ENCODE assay signal across 28 cellular contexts in genomic region chr2:16259010-16259409, GRCh38.
"Had no signal": no experiment of that assay in that cellular context is flagged by ENCODE, and none has a peak within 500 bp of the region (broad histone marks: within the 10 kb centered on the region; RNA-seq: fewer than 3 reads in every experiment).

No MANE protein-coding gene starts in this region.

- H3K9ac ChIP-seq: neural progenitor cell, parathyroid adenoma had no signal

- H3K36me3 Mint-ChIP-seq: mesothelial cell of epicardium; naive B cell; natural killer cell; stimulated activated memory B cell treated with anti-CD40 and anti-IgM and Interleukin-4, amounts not matched to agents 10 μg/mL and 1 μg/mL and 100 μg/mL, for 72 hours; type B pancreatic cell had no signal

- H3K4me3 Mint-ChIP-seq: mesothelial cell of epicardium; naive B cell; natural killer cell; nephron progenitor cell; neural progenitor cell; stimulated activated memory B cell treated with anti-CD40 and anti-IgM and Interleukin-4, amounts not matched to agents 10 μg/mL and 1 μg/mL and 100 μg/mL, for 72 hours; stimulated activated naive CD8-positive, alpha-beta T cell treated with anti-CD3 and anti-CD28 coated beads, Interleukin-15, amount 100 ng/mL, for 72 hours; type B pancreatic cell had no signal

- H3K36me3 ChIP-seq: lower lobe of right lung, neural progenitor cell, neutrophil, right lobe of liver, tibial nerve, uterus had no signal

- H3K27me3 ChIP-seq: neural progenitor cell, right lobe of liver, tibial nerve, uterus had no signal

- H3K4me1 Mint-ChIP-seq: naive B cell; stimulated activated memory B cell treated with anti-CD40 and anti-IgM and Interleukin-4, amounts not matched to agents 10 μg/mL and 1 μg/mL and 100 μg/mL, for 72 hours had no signal

- H3K4me1 ChIP-seq: lower lobe of right lung, psoas muscle, right lobe of liver, tibial nerve, uterus had no signal

- H3K27ac Mint-ChIP-seq: mesothelial cell of epicardium; naive B cell; natural killer cell; nephron progenitor cell; neural progenitor cell; stimulated activated memory B cell treated with anti-CD40 and anti-IgM and Interleukin-4, amounts not matched to agents 10 μg/mL and 1 μg/mL and 100 μg/mL, for 72 hours; stimulated activated naive CD8-positive, alpha-beta T cell treated with anti-CD3 and anti-CD28 coated beads, Interleukin-15, amount 100 ng/mL, for 72 hours; type B pancreatic cell had no signal

- H3K27ac ChIP-seq: lower lobe of right lung, neural progenitor cell, neutrophil, psoas muscle, right lobe of liver, tibial nerve, uterus had no signal

- H3K9me3 Mint-ChIP-seq: natural killer cell; stimulated activated naive CD8-positive, alpha-beta T cell treated with anti-CD3 and anti-CD28 coated beads, Interleukin-15, amount 100 ng/mL, for 72 hours had no signal

- DNase-seq: hippocampal formation; kidney glomerular epithelial cell; left cardiac atrium; lower lobe of right lung; mammary epithelial cell; mesendoderm; naive B cell; natural killer cell; nephron progenitor cell; occipital lobe; psoas muscle; right lobe of liver; stimulated activated CD4-positive, alpha-beta T cell treated with anti-CD3 and anti-CD28 coated beads, Interleukin-1b, Interleukin-23, amount 100 ng/mL, for 48 hours; stimulated activated CD4-positive, alpha-beta T cell treated with anti-CD3 and anti-CD28 coated beads, Interleukin-2, amount 100 ng/mL, for 48 hours; stimulated activated CD4-positive, alpha-beta T cell treated with anti-CD3 and anti-CD28 coated beads, Interleukin-4, amount 100 ng/mL, for 4 hours; stimulated activated CD8-positive, alpha-beta memory T cell treated with anti-CD3 and anti-CD28 coated beads, Interleukin-4, amount 100 ng/mL, for 48 hours; stimulated activated naive CD4-positive, alpha-beta T cell treated with Interleukin-2 at 50 U/mL for 16 hours; stimulated activated naive CD8-positive, alpha-beta T cell treated with anti-CD3 and anti-CD28 coated beads, Interleukin-15, amount 100 ng/mL, for 72 hours; substantia nigra; uterus had no signal

- H3K9me3 ChIP-seq: lower lobe of right lung, neutrophil, psoas muscle, right lobe of liver, tibial nerve, uterus had no signal

- H3K4me3 ChIP-seq: lower lobe of right lung, neural progenitor cell, psoas muscle, right lobe of liver, smooth muscle cell, tibial nerve, uterus had no signal
